24 cellular contexts compared by ENCODE assay signal in genomic region chr18:10215444-10215843, GRCh38.
"Had no signal": no experiment of that assay in that cellular context is flagged by ENCODE, and none has a peak within 500 bp of the region (broad histone marks: within the 10 kb centered on the region; RNA-seq: fewer than 3 reads in every experiment).

No MANE protein-coding gene starts in this region.

- H3K4me1 Mint-ChIP-seq: mesothelial cell of epicardium, natural killer cell had no signal

- H3K9me3 ChIP-seq: adrenal gland, prostate gland, tibial artery had no signal

- H3K27me3 ChIP-seq: adrenal gland, ascending aorta, brain microvascular endothelial cell, hepatocyte, tibial artery had no signal

- H3K9me3 Mint-ChIP-seq: activated T-cell treated with anti-CD3 and anti-CD28 coated beads, Interleukin-2, amount 50 U/mL, for 4 hours; activated T-helper 2 cell treated with anti-CD3 and anti-CD28 coated beads, Interferon-gamma antibody, Interleukin-2, Interleukin-4, amounts not matched to agents 10 μg/mL and 5 μg/mL and 100 μg/mL, durations not matched to agents 14 hours and 24 hours and 36 hours; stimulated activated naive CD8-positive, alpha-beta T cell treated with anti-CD3 and anti-CD28 coated beads, Interleukin-15, Interleukin-2, amounts not matched to agents 100 ng/mL and 50 ng/mL, for 24 hours had no signal

- DNase-seq: activated CD4-positive, alpha-beta T cell treated with anti-CD3 and anti-CD28 coated beads for 1 hour; activated CD4-positive, alpha-beta T cell treated with anti-CD3 and anti-CD28 coated beads, Interleukin-2, amount 50 U/mL, for 48 hours; activated CD8-positive, alpha-beta memory T cell treated with anti-CD3 and anti-CD28 coated beads, Interleukin-2, amount 50 U/mL, for 48 hours; activated naive CD4-positive, alpha-beta T cell; activated T-cell treated with anti-CD3 and anti-CD28 coated beads, Interleukin-2, amount 50 U/mL, for 4 hours; adrenal gland; brain microvascular endothelial cell; central memory CD4-positive, alpha-beta T cell; effector memory CD4-positive, alpha-beta T cell; foreskin melanocyte; glutamatergic neuron; kidney glomerular epithelial cell; left ventricle myocardium inferior; natural killer cell; stimulated activated CD4-positive, alpha-beta T cell treated with anti-CD3 and anti-CD28 coated beads, Interleukin-4, amount 100 ng/mL, for 24 hours; tibial artery; WERI-Rb-1 had no signal

- H3K27ac Mint-ChIP-seq: activated T-helper 2 cell treated with anti-CD3 and anti-CD28 coated beads, Interferon-gamma antibody, Interleukin-2, Interleukin-4, amounts not matched to agents 10 μg/mL and 5 μg/mL and 100 μg/mL, durations not matched to agents 14 hours and 24 hours and 36 hours; mesothelial cell of epicardium; natural killer cell had no signal

- H3K4me2 ChIP-seq: hepatocyte had no signal

- H3K36me3 Mint-ChIP-seq: activated naive CD8-positive, alpha-beta T cell; mesothelial cell of epicardium; natural killer cell had no signal

- H3K4me1 ChIP-seq: adrenal gland, ascending aorta, left ventricle myocardium inferior, prostate gland, tibial artery had no signal

- H2AFZ ChIP-seq: hepatocyte had no signal

- H3K27ac ChIP-seq: adrenal gland, ascending aorta, brain microvascular endothelial cell, hepatocyte, left ventricle myocardium inferior, prostate gland, tibial artery, WERI-Rb-1 had no signal

- H3K4me3 ChIP-seq: adrenal gland, ascending aorta, hepatocyte, left ventricle myocardium inferior, prostate gland, tibial artery had no signal

- ATAC-seq: activated T-cell treated with anti-CD3 and anti-CD28 coated beads, Interleukin-2, amount 50 U/mL, for 4 hours; natural killer cell had no signal

- H3K27me3 Mint-ChIP-seq: stimulated activated naive CD8-positive, alpha-beta T cell treated with anti-CD3 and anti-CD28 coated beads, Interleukin-15, Interleukin-2, amounts not matched to agents 100 ng/mL and 50 ng/mL, for 24 hours had no signal

- H3K36me3 ChIP-seq: adrenal gland, ascending aorta, brain microvascular endothelial cell, left ventricle myocardium inferior, prostate gland, tibial artery, WERI-Rb-1 had no signal

- H3K4me3 Mint-ChIP-seq: activated naive CD8-positive, alpha-beta T cell; activated T-cell treated with anti-CD3 and anti-CD28 coated beads, Interleukin-2, amount 50 U/mL, for 4 hours; mesothelial cell of epicardium; natural killer cell; stimulated activated naive CD8-positive, alpha-beta T cell treated with anti-CD3 and anti-CD28 coated beads, Interleukin-15, Interleukin-2, amounts not matched to agents 100 ng/mL and 50 ng/mL, for 24 hours had no signal
